In genomic region chr9:98796364-98797101, GRCh38 we compare ENCODE assay signal across 8 cellular contexts. TPM values are rescaled to one million over a fixed set of nuclear protein-coding genes. Genes with fewer than 3 reads are reported as not detected.
DNase-seq lines count a peak whose midpoint lies in the region; ATAC-seq and TF ChIP-seq lines count a peak whose summit lies in the region.

Gene ANKS6 (minus strand): TSS chr9:98796555. CDS start chr9:98796491, 64 bp downstream.

- TF ChIP-seq CTCF in epithelial cell of proximal tubule (conservative IDR thresholded peaks at IDR 0.05; ENCODE audit: low read depth, low read length), result peak; percentile 42

- peak; percentile 82 for ATAC-seq in HG03196 (IDR thresholded peaks at IDR 0.05; ENCODE audit: unreplicated experiment)

- peak; percentile 49 for TF ChIP-seq POLR2A in GM18951 (IDR thresholded peaks at IDR 0.05; ENCODE audit: extremely low read depth, insufficient read depth, insufficient read length)

- peak within 1 kb of the TSS; percentile 66 for H3K4me3 ChIP-seq in epithelial cell of proximal tubule (ENCODE audit: low read depth, low read length)

- peak; percentile 79 for DNase-seq in Ammon's horn (ENCODE audit: low spot score)
- peak; percentile 55 for DNase-seq in NOMO-1 treated with DMSO at 0.1 percent for 48 hours (lab: John Stamatoyannopoulos, UW; ENCODE audit: unreplicated experiment)
- DNase-seq in activated T-cell treated with anti-CD3 and anti-CD28 coated beads for 24 hours (ENCODE audit: low read depth), result peak; percentile 75
- no peak for DNase-seq in epithelial cell of proximal tubule (ENCODE audit: low read depth)
- DNase-seq in mucosa of gallbladder (ENCODE audit: low spot score), result peak; percentile 80
- DNase-seq in stimulated activated CD8-positive, alpha-beta memory T cell treated with anti-CD3 and anti-CD28 coated beads, Interleukin-4, amount 100 ng/mL, for 24 hours (ENCODE audit: low read depth), result peak; percentile 68

- in situ Hi-C loops in GM18951 (cut with MboI; ENCODE audit: low sequenced_read_pairs, unreplicated experiment), result loop anchor here (25.0 kb wide), 1 partner anchor 484 kb away; no protein-coding TSS in a partner anchor

RNA-seq across cellular contexts. Expression of gene ANKS6, which starts in this region (rescaled TPM):
- total RNA-seq in epithelial cell of proximal tubule (23.8 and 28.6 TPM in 2 replicates), mucosa of gallbladder (22.6 TPM)
